19 cellular contexts compared by ENCODE assay signal in the genomic region with DNA sequence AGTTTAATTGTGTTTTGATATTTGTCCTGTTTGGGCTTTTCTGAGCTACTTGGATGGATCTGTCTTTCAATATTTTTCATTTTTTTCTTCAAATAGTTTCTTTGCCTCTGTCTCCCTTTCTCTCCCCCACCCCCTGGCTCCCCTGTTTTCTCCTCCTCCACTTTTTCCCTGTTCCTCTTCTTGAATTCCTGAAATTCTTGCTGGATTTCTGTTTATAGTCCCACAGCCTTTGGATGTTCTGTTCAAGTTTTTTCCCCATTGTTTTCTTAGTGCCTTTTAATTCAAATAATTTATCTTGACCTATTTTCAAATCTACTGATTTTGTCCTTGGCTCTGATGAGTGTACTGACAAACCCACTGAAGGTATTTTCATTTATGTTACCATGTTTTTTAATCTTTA.
DNase-seq lines count a peak whose midpoint lies in the region; FAIRE-seq and TF ChIP-seq lines count a peak whose summit lies in the region.
"Had no signal": no experiment of that assay in that cellular context is flagged by ENCODE, and none has a peak within 500 bp of the region (broad histone marks: within the 10 kb centered on the region; RNA-seq: fewer than 3 reads in every experiment).

No MANE protein-coding gene starts in this region.

- peaks cover 4 to 15% of the 10 kb centered on the region in 2 experiments; a peak in 1 of 3 replicates for H3K36me3 ChIP-seq in HEK293 (ENCODE audit: control insufficient read depth in 2 of 2, insufficient read depth in 1 of 2, low read length in 2 of 2)
- H3K36me3 ChIP-seq: MG63 had no signal

- peaks cover 31% of the 10 kb centered on the region for H3K4me1 Mint-ChIP-seq in chondrocyte (ENCODE audit: low read depth)
- H3K4me1 Mint-ChIP-seq in nephron progenitor cell: peaks cover 19% of the 10 kb centered on the region

- peaks cover 18% of the 10 kb centered on the region for H3K9me3 Mint-ChIP-seq in chondrocyte (ENCODE audit: low read depth)
- H3K9me3 Mint-ChIP-seq in nephron progenitor cell: peaks cover 19% of the 10 kb centered on the region

- H3K4me3 Mint-ChIP-seq in chondrocyte (ENCODE audit: unreplicated experiment): no peak overlapping the region
- no peak overlapping the region for H3K4me3 Mint-ChIP-seq in nephron progenitor cell
- H3K4me3 Mint-ChIP-seq: CD4-positive, CD25-positive, alpha-beta regulatory T cell had no signal

- H3K27ac ChIP-seq in HEK293 (ENCODE audit: extremely low read depth, low read depth, low read length): no peak overlapping the region
- H3K27ac ChIP-seq: SK-N-MC had no signal

- H3K27me3 Mint-ChIP-seq in chondrocyte (ENCODE audit: low read depth) (no peaks in the 10 kb centered on the region), nephron progenitor cell (ENCODE audit: low read depth, poor library complexity) (no peaks in the 10 kb centered on the region)
- H3K27me3 Mint-ChIP-seq: CD4-positive, CD25-positive, alpha-beta regulatory T cell had no signal

- H3K36me3 Mint-ChIP-seq in chondrocyte (ENCODE audit: low read depth): peaks cover 21% of the 10 kb centered on the region
- peaks cover 31% of the 10 kb centered on the region for H3K36me3 Mint-ChIP-seq in nephron progenitor cell (ENCODE audit: low read depth)

- FAIRE-seq in GM19239 (lab: Jason Lieb, UNC): no peak
- FAIRE-seq: A204.1, HepG2 had no signal

- DNase-seq in AG20443 (ENCODE audit: low spot score) (peak; percentile 14), chondrocyte (ENCODE audit: low spot score) (no peak), nephron progenitor cell (no peak), NCI-H524 (lab: John Stamatoyannopoulos, UW) (no peak), GM19239 (ENCODE audit: insufficient read length, low spot score) (no peak), NCI-H748 treated with DMSO at 0.1 percent for 48 hours (lab: John Stamatoyannopoulos, UW) (no peak)
- DNase-seq in effector CD4-positive, alpha-beta T cell: no peak
- DNase-seq: AML-193; CD4-positive, CD25-positive, alpha-beta regulatory T cell; DND-41; MG63; NCI-H1092 treated with DMSO at 0.1 percent for 48 hours; NCI-H187 treated with DMSO at 0.1 percent for 48 hours; NCI-H446 treated with DMSO at 0.1 percent for 48 hours; NCI-H82 had no signal

- TF ChIP-seq CTCF in HEK293 (tag by site-specific recombination; IDR thresholded peaks at IDR 0.05) (no peak), chondrocyte (IDR thresholded peaks at IDR 0.05) (no peak), nephron progenitor cell (IDR thresholded peaks at IDR 0.05) (no peak)

- POLR2A ChIA-PET in HEK293 (lab: Yijun Ruan, JAX): no interaction called here

- peak overlapping the region; percentile 72 for H3K27ac Mint-ChIP-seq in chondrocyte (ENCODE audit: unreplicated experiment)
- H3K27ac Mint-ChIP-seq in nephron progenitor cell: peak overlapping the region; percentile 43
- H3K27ac Mint-ChIP-seq: CD4-positive, CD25-positive, alpha-beta regulatory T cell had no signal

- no peaks in the 10 kb centered on the region for H3K9me3 ChIP-seq in HEK293 (ENCODE audit: control insufficient read depth, insufficient read depth, low read depth, low read length)
- H3K9me3 ChIP-seq: MG63 had no signal

- CTCF ChIA-PET in HEK293 (lab: Yijun Ruan, JAX): interaction anchor here (0.6 to 2.4 kb wide), 2 partner anchors 16 to 277 kb away, joined by 3 to 9 read pairs; no protein-coding TSS in a partner anchor

- no peak overlapping the region for H3K4me3 ChIP-seq in HEK293 (ENCODE audit: low read depth, low read length)
- H3K4me3 ChIP-seq: MG63, SK-N-MC had no signal

- no peaks in the 10 kb centered on the region for H3K4me1 ChIP-seq in HEK293 (ENCODE audit: control insufficient read depth, insufficient read depth, low read length)

TF ChIP-seq in HEK293, 187 proteins besides CTCF, POLR2A, EP300 and RAD21:
- TF ChIP-seq RBAK (tag by site-specific recombination; IDR thresholded peaks at IDR 0.05) (no peak), PRDM1 (tag by site-specific recombination; IDR thresholded peaks at IDR 0.05) (0 out of 2 replicates have a peak, but pooled peaks have one; percentile 8)
